Comparison of ENCODE assay signal across 18 cellular contexts in the genomic region with DNA sequence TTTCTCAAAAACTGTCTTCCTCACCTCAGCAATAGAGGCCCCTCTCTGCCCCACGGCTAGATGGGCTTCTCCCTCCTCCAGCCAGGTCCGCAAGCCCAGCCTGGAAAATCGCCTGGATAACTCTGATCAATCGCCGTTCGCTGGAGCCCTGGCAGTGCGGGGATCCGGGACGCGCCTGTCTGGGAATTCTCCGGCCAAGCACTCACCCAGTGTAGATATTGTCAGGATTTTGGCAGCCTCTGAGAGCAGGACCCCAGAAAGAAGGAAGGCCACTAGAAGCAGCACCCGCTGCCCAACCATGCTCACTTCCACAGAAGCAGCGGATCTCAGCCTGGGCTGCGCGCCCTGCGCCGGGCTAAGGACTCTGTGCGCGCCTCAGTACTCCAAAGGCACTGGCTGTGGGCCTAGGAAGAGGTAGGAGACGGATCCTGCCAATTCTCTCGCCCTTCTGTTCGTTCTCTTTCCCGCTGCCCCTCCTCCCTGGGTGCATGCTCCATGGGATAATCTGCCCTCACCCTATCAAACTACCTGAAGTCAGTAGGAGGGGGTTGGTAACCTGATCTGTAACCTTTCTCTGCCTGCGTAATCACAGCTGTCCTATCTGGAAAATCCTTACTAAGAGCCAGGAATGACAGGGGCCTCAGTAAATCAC. TPM values are rescaled to one million over a fixed set of nuclear protein-coding genes. Genes with fewer than 3 reads are reported as not detected.
A peak's percentile ranks its signal among the peaks of the same experiment; 100 is the strongest.
DNase-seq lines count a peak whose midpoint lies in the region; ATAC-seq and TF ChIP-seq lines count a peak whose summit lies in the region.
"Had no signal": no experiment of that assay in that cellular context is flagged by ENCODE, and none has a peak within 500 bp of the region (broad histone marks: within the 10 kb centered on the region; RNA-seq: fewer than 3 reads in every experiment).

Gene UGT3A1 (minus strand): TSS at position 450 of the 652 bp plus-strand sequence. CDS start 150 bp downstream, at position 300.

- H3K4me1 ChIP-seq in smooth muscle cell (ENCODE audit: low read depth): no peaks in the 10 kb centered on the region
- H3K4me1 ChIP-seq: Caco-2, parathyroid adenoma, vagina had no signal

- H3K36me3 ChIP-seq in smooth muscle cell (ENCODE audit: low read depth): no peaks in the 10 kb centered on the region
- H3K36me3 ChIP-seq: vagina had no signal

- POLR2A ChIA-PET in T-cell (lab: Charles Lee): no interaction called here

- no peak within 1 kb of the TSS for H3K27ac ChIP-seq in smooth muscle cell (ENCODE audit: low read depth)
- H3K27ac ChIP-seq: GM23248, parathyroid adenoma, vagina had no signal

- H3K27me3 Mint-ChIP-seq in T-cell: peaks cover 13 to 34% of the 10 kb centered on the region in 2 donors

- H3K4me3 Mint-ChIP-seq in T-cell: no peak within 1 kb of the TSS
- H3K4me3 Mint-ChIP-seq: effector memory CD8-positive, alpha-beta T cell; memory B cell; stimulated activated memory B cell treated with anti-CD40 and anti-IgM and Interleukin-4, amounts not matched to agents 10 μg/mL and 1 μg/mL and 100 μg/mL, for 72 hours; T-helper 1 cell treated with Interleukin-12 subunit alpha and Interleukin-12 subunit beta and Interleukin-4 antibody, amounts not matched to agents 30 μg/mL and 1 μg/mL, for 36 hours had no signal

- H3K79me2 ChIP-seq in smooth muscle cell (ENCODE audit: low read depth): no peaks in the 10 kb centered on the region
- H3K79me2 ChIP-seq: parathyroid adenoma had no signal

- CTCF ChIA-PET in T-cell (lab: Charles Lee): interaction anchor here in 1 of 2 donors (1.1 kb wide), 1 partner anchor 11 kb away, joined by 3 read pairs; no protein-coding TSS in a partner anchor

- H4K20me1 ChIP-seq in smooth muscle cell (ENCODE audit: low read depth): no peaks in the 10 kb centered on the region

- no peak within 1 kb of the TSS for H3K9ac ChIP-seq in smooth muscle cell (ENCODE audit: low read depth)
- H3K9ac ChIP-seq: GM23248, parathyroid adenoma had no signal

- peaks cover 52% of the 10 kb centered on the region for H3K27me3 ChIP-seq in smooth muscle cell (ENCODE audit: low read depth)
- H3K27me3 ChIP-seq: vagina had no signal

- H3K27ac Mint-ChIP-seq in T-cell: no peak within 1 kb of the TSS
- H3K27ac Mint-ChIP-seq: activated T-helper 2 cell treated with anti-CD3 and anti-CD28 coated beads, Interferon-gamma antibody, Interleukin-2, Interleukin-4, amounts not matched to agents 10 μg/mL and 5 μg/mL and 100 μg/mL, durations not matched to agents 14 hours and 24 hours and 36 hours; effector memory CD8-positive, alpha-beta T cell; memory B cell; stimulated activated memory B cell treated with anti-CD40 and anti-IgM and Interleukin-4, amounts not matched to agents 10 μg/mL and 1 μg/mL and 100 μg/mL, for 72 hours; T-helper 1 cell treated with Interleukin-12 subunit alpha and Interleukin-12 subunit beta and Interleukin-4 antibody, amounts not matched to agents 30 μg/mL and 1 μg/mL, for 36 hours had no signal

- H3K4me2 ChIP-seq in smooth muscle cell: peak within 1 kb of the TSS; percentile 26

- no peaks in the 10 kb centered on the region for H3K4me1 Mint-ChIP-seq in T-cell
- H3K4me1 Mint-ChIP-seq: memory B cell; stimulated activated memory B cell treated with anti-CD40 and anti-IgM and Interleukin-4, amounts not matched to agents 10 μg/mL and 1 μg/mL and 100 μg/mL, for 72 hours had no signal

- no peak for TF ChIP-seq CTCF in smooth muscle cell (IDR thresholded peaks at IDR 0.05; ENCODE audit: borderline replicate concordance, insufficient read depth, poor library complexity, severe bottlenecking)
- TF ChIP-seq CTCF in omental fat pad (IDR thresholded peaks at IDR 0.05): no peak

- no peaks in the 10 kb centered on the region for H3K9me3 ChIP-seq in iPS-18c (ENCODE audit: control insufficient read depth, insufficient read depth, low read length)
- H3K9me3 ChIP-seq in smooth muscle cell (replicated peaks; ENCODE audit: low read depth): no peaks in the 10 kb centered on the region
- H3K9me3 ChIP-seq: Caco-2, vagina had no signal

- ATAC-seq in T-cell (replicated peaks in 1 of 4) (no peak), omental fat pad (ENCODE audit: low FRiP score) (no peak)
- ATAC-seq: effector memory CD8-positive, alpha-beta T cell; stimulated activated memory B cell treated with anti-CD40 and anti-IgM and Interleukin-4, amounts not matched to agents 10 μg/mL and 1 μg/mL and 100 μg/mL, for 72 hours had no signal

- 8% methylated on average over 24 of the region's 24 CpGs for WGBS in smooth muscle cell (ENCODE audit: low lambda C conversion rate)

- no peaks in the 10 kb centered on the region for H3K36me3 Mint-ChIP-seq in T-cell
- H3K36me3 Mint-ChIP-seq: memory B cell; stimulated activated memory B cell treated with anti-CD40 and anti-IgM and Interleukin-4, amounts not matched to agents 10 μg/mL and 1 μg/mL and 100 μg/mL, for 72 hours had no signal

- peak within 1 kb of the TSS; percentile 37 for H2AFZ ChIP-seq in smooth muscle cell (ENCODE audit: low read depth)
- H2AFZ ChIP-seq: GM23248, parathyroid adenoma had no signal

- H3K4me3 ChIP-seq in iPS-18c (ENCODE audit: insufficient read depth, low read depth, low read length) (peak within 1 kb of the TSS; percentile 63), smooth muscle cell (peak within 1 kb of the TSS; percentile 24)
- H3K4me3 ChIP-seq: GM23248, vagina had no signal

- no peaks in the 10 kb centered on the region for H3F3A ChIP-seq in smooth muscle cell (ENCODE audit: low read depth)

- DNase-seq in NCI-H526 (lab: John Stamatoyannopoulos, UW): peak; percentile 23 to 28
- no peak for DNase-seq in NCI-H526 treated with DMSO at 0.1 percent for 48 hours (lab: John Stamatoyannopoulos, UW)
- peak; percentile 79 to 88 for DNase-seq in SHP77 (lab: John Stamatoyannopoulos, UW)
- no peak for DNase-seq in smooth muscle cell (lab: John Stamatoyannopoulos, UW; ENCODE audit: unreplicated experiment)
- DNase-seq in T-cell: no peak
- DNase-seq in omental fat pad (ENCODE audit: low spot score): no peak
- DNase-seq in stimulated activated CD4-positive, alpha-beta T cell treated with anti-CD3 and anti-CD28 coated beads, Interleukin-15, amount 100 ng/mL, for 24 hours: no peak
- DNase-seq: activated CD4-positive, alpha-beta T cell treated with anti-CD3 and anti-CD28 coated beads, Interleukin-2, amount 50 U/mL, for 4 hours; Caco-2; effector memory CD8-positive, alpha-beta T cell; GM23248 had no signal

- no peaks in the 10 kb centered on the region for H3K9me3 Mint-ChIP-seq in T-cell
- H3K9me3 Mint-ChIP-seq: activated T-helper 2 cell treated with anti-CD3 and anti-CD28 coated beads, Interferon-gamma antibody, Interleukin-2, Interleukin-4, amounts not matched to agents 10 μg/mL and 5 μg/mL and 100 μg/mL, durations not matched to agents 14 hours and 24 hours and 36 hours; effector memory CD8-positive, alpha-beta T cell; memory B cell; stimulated activated memory B cell treated with anti-CD40 and anti-IgM and Interleukin-4, amounts not matched to agents 10 μg/mL and 1 μg/mL and 100 μg/mL, for 72 hours; T-helper 1 cell treated with Interleukin-12 subunit alpha and Interleukin-12 subunit beta and Interleukin-4 antibody, amounts not matched to agents 30 μg/mL and 1 μg/mL, for 36 hours had no signal

RNA-seq across cellular contexts. Expression of gene UGT3A1, which starts in this region (rescaled TPM):
- total RNA-seq in smooth muscle cell: 0.13 TPM in 1 of 2 replicates, not detected in the other
- 0.37 TPM in 1 of 2 replicates, not detected in the other for polyA plus RNA-seq in smooth muscle cell
- total RNA-seq in T-cell: not detected
- total RNA-seq in omental fat pad: not detected
- total RNA-seq: activated T-helper 2 cell treated with anti-CD3 and anti-CD28 coated beads, Interferon-gamma antibody, Interleukin-2, Interleukin-4, amounts not matched to agents 10 μg/mL and 5 μg/mL and 100 μg/mL, durations not matched to agents 14 hours and 24 hours and 36 hours; Caco-2; GM23248; vagina had no signal
- polyA plus RNA-seq: GM23248 had no signal

Comparison
In these comparisons a context has a peak if more than half of its experiments do, and no peak if none do; other contexts are left out.
1. DNase-seq: peak in NCI-H526 (2 of 2) and SHP77 (2 of 2); none in NCI-H526 treated with DMSO at 0.1 percent for 48 hours (single experiment), smooth muscle cell (single experiment), T-cell (0 of 34), omental fat pad (single experiment) and stimulated activated CD4-positive, alpha-beta T cell treated with anti-CD3 and anti-CD28 coated beads, Interleukin-15, amount 100 ng/mL, for 24 hours (single experiment).